Comparison of ENCODE assay signal across 12 cellular contexts in genomic region chr15:34993877-34994276, GRCh38. TPM values are rescaled to one million over a fixed set of nuclear protein-coding genes. Genes with fewer than 3 reads are reported as not detected.
A peak's percentile ranks its signal among the peaks of the same experiment; 100 is the strongest.
DNase-seq lines count a peak whose midpoint lies in the region; ATAC-seq and TF ChIP-seq lines count a peak whose summit lies in the region.
"Had no signal": no experiment of that assay in that cellular context is flagged by ENCODE, and none has a peak within 500 bp of the region (broad histone marks: within the 10 kb centered on the region; RNA-seq: fewer than 3 reads in every experiment).

No MANE protein-coding gene starts in this region.

- H3K4me3 Mint-ChIP-seq in activated T-cell treated with anti-CD3 and anti-CD28 coated beads, Interleukin-2, amount 50 U/mL, for 72 hours, result peak overlapping the region; percentile 70 to 94
- H3K4me3 Mint-ChIP-seq: endodermal cell had no signal

- H3K36me3 Mint-ChIP-seq in activated T-cell treated with anti-CD3 and anti-CD28 coated beads, Interleukin-2, amount 50 U/mL, for 72 hours (ENCODE audit: insufficient read depth in 2 of 2), result no peaks in the 10 kb centered on the region

- peaks cover 4% of the 10 kb centered on the region for H3K27me3 ChIP-seq in lower lobe of right lung (ENCODE audit: low read depth)
- H3K27me3 ChIP-seq: thyroid gland had no signal

- ATAC-seq in GM18511 (IDR thresholded peaks at IDR 0.05; ENCODE audit: unreplicated experiment) (peak; percentile 94), GM19463 (IDR thresholded peaks at IDR 0.05; ENCODE audit: unreplicated experiment) (peak; percentile 95), HG03045 (IDR thresholded peaks at IDR 0.05; ENCODE audit: unreplicated experiment) (peak; percentile 94), lower lobe of right lung (no peak)
- ATAC-seq in activated T-cell treated with anti-CD3 and anti-CD28 coated beads, Interleukin-2, amount 50 U/mL, for 72 hours (replicated peaks in 1 of 2), result peak; percentile 89 to 91
- ATAC-seq: left colon had no signal

- H3K27ac ChIP-seq in lower lobe of right lung, result no peak overlapping the region
- H3K27ac ChIP-seq: thyroid gland had no signal

- H3K4me1 ChIP-seq in lower lobe of right lung, result no peaks in the 10 kb centered on the region

- H3K9me3 Mint-ChIP-seq in activated T-cell treated with anti-CD3 and anti-CD28 coated beads, Interleukin-2, amount 50 U/mL, for 72 hours, result peaks cover 0 to 3% of the 10 kb centered on the region in 2 donors
- H3K9me3 Mint-ChIP-seq: endodermal cell had no signal

- H3K4me3 ChIP-seq in lower lobe of right lung, result no peak overlapping the region
- H3K4me3 ChIP-seq: skin epidermis, thyroid gland had no signal

- no peaks in the 10 kb centered on the region for H3K36me3 ChIP-seq in lower lobe of right lung
- H3K36me3 ChIP-seq: thyroid gland had no signal

- peak; percentile 57 to 63 for DNase-seq in activated T-cell treated with anti-CD3 and anti-CD28 coated beads, Interleukin-2, amount 50 U/mL, for 72 hours
- no peak for DNase-seq in NCI-H2196 (lab: John Stamatoyannopoulos, UW; ENCODE audit: unreplicated experiment)
- no peak for DNase-seq in NCI-H446 treated with DMSO at 0.1 percent for 48 hours (lab: John Stamatoyannopoulos, UW)
- no peak for DNase-seq in NCI-H510A (lab: John Stamatoyannopoulos, UW)
- no peak for DNase-seq in lower lobe of right lung
- DNase-seq: endodermal cell, left colon, thyroid gland had no signal

- peak overlapping the region; percentile 94 for H3K27ac Mint-ChIP-seq in activated T-cell treated with anti-CD3 and anti-CD28 coated beads, Interleukin-2, amount 50 U/mL, for 72 hours

- intact Hi-C loops in lower lobe of right lung (cut with DNase I), result no loop called here

- peaks cover 14% of the 10 kb centered on the region for H3K27me3 Mint-ChIP-seq in activated T-cell treated with anti-CD3 and anti-CD28 coated beads, Interleukin-2, amount 50 U/mL, for 72 hours (ENCODE audit: low read depth)

- TF ChIP-seq CTCF in lower lobe of right lung (IDR thresholded peaks at IDR 0.05), result no peak

- peaks cover 37% of the 10 kb centered on the region for H3K4me1 Mint-ChIP-seq in activated T-cell treated with anti-CD3 and anti-CD28 coated beads, Interleukin-2, amount 50 U/mL, for 72 hours (ENCODE audit: low read depth)

- H3K9me3 ChIP-seq in lower lobe of right lung, result no peaks in the 10 kb centered on the region
- H3K9me3 ChIP-seq: thyroid gland had no signal

RNA-seq across cellular contexts. Expression of gene ZNF770, which starts 5.8 kb away (rescaled TPM):
- 10 to 100 TPM; 45.7 to 46.9 TPM for total RNA-seq in activated T-cell treated with anti-CD3 and anti-CD28 coated beads, Interleukin-2, amount 50 U/mL, for 72 hours
- total RNA-seq in lower lobe of right lung, result 29.7 TPM

RNA-seq across cellular contexts. Expression of gene AQR, which starts 24.3 kb away (rescaled TPM):
- total RNA-seq in activated T-cell treated with anti-CD3 and anti-CD28 coated beads, Interleukin-2, amount 50 U/mL, for 72 hours, result 10 to 100 TPM; 32.1 to 33.9 TPM
- 32.4 TPM for total RNA-seq in lower lobe of right lung

Comparison
In these comparisons a context has a peak if more than half of its experiments do, and no peak if none do; other contexts are left out.
1. ATAC-seq: peak in GM18511 (single experiment), GM19463 (single experiment), HG03045 (single experiment) and activated T-cell treated with anti-CD3 and anti-CD28 coated beads, Interleukin-2, amount 50 U/mL, for 72 hours (2 of 2); none in lower lobe of right lung (0 of 2).
2. DNase-seq: peak in activated T-cell treated with anti-CD3 and anti-CD28 coated beads, Interleukin-2, amount 50 U/mL, for 72 hours (2 of 2); none in NCI-H2196 (single experiment), NCI-H446 treated with DMSO at 0.1 percent for 48 hours (single experiment), NCI-H510A (single experiment) and lower lobe of right lung (single experiment).